In genomic region chr3:192063570-192063969, GRCh38 we compare ENCODE assay signal across 9 cellular contexts.
DNase-seq lines count a peak whose midpoint lies in the region; ATAC-seq and TF ChIP-seq lines count a peak whose summit lies in the region.
"Had no signal": no experiment of that assay in that cellular context is flagged by ENCODE, and none has a peak within 500 bp of the region (broad histone marks: within the 10 kb centered on the region; RNA-seq: fewer than 3 reads in every experiment).

No MANE protein-coding gene starts in this region.

- no peaks in the 10 kb centered on the region for H3K9me3 ChIP-seq in heart left ventricle

- H3K27me3 ChIP-seq in heart left ventricle = no peaks in the 10 kb centered on the region

- in situ Hi-C loops in ACHN (cut with HindIII; ENCODE audit: low pct_ligation_motif_present, low pct_unique_long_range_greater_than_20kb, low sequenced_read_pairs) = no loop called here

- peak overlapping the region in 7 of 12 donors; percentile 7 to 31 (median 23) for H3K4me3 ChIP-seq in heart left ventricle
- H3K4me3 ChIP-seq: SK-N-MC had no signal

- ATAC-seq in GM21447 (IDR thresholded peaks at IDR 0.05; ENCODE audit: unreplicated experiment) (peak; percentile 73), heart left ventricle (peak; percentile 77 to 99 (median 88))

- peak overlapping the region in 9 of 12 donors; percentile 34 to 76 (median 53) for H3K27ac ChIP-seq in heart left ventricle
- H3K27ac ChIP-seq: SK-N-MC had no signal

- intact Hi-C loops in heart left ventricle (cut with DNase I) = no loop called here

- TF ChIP-seq CTCF in heart left ventricle (IDR thresholded peaks at IDR 0.05) = peak in 4 of 12 donors; percentile 11 to 34 (median 21)

- no peaks in the 10 kb centered on the region for H3K4me1 ChIP-seq in heart left ventricle

- H3K36me3 ChIP-seq in heart left ventricle = no peaks in the 10 kb centered on the region

- WGBS in heart left ventricle, 4 donors = 30 to 51% (median 40%) methylated on average over 14 to 16 of the region's 16 CpGs

- no peak for TF ChIP-seq POLR2A in heart left ventricle (IDR thresholded peaks at IDR 0.05)

- peak; percentile 81 for DNase-seq in Daoy (ENCODE audit: low read depth)
- peak; percentile 37 for DNase-seq in HPDE6-E6E7 (ENCODE audit: extremely low spot score)
- DNase-seq in heart left ventricle = peak; percentile 39 to 77 (median 66)
- no peak for DNase-seq in ACHN
- no peak for DNase-seq in NCI-H2171 treated with DMSO at 0.1 percent for 48 hours (lab: John Stamatoyannopoulos, UW)
- no peak for DNase-seq in NCI-H82 treated with DMSO at 0.1 percent for 48 hours (lab: John Stamatoyannopoulos, UW; ENCODE audit: unreplicated experiment)
- no peak for DNase-seq in cerebellar nuclear complex (lab: John Stamatoyannopoulos, UW)

Comparison
In these comparisons a context has a peak if more than half of its experiments do, and no peak if none do; other contexts are left out.
1. DNase-seq: peak in Daoy (single experiment), HPDE6-E6E7 (single experiment) and heart left ventricle (5 of 5); none in ACHN (single experiment), NCI-H2171 treated with DMSO at 0.1 percent for 48 hours (single experiment), NCI-H82 treated with DMSO at 0.1 percent for 48 hours (single experiment) and cerebellar nuclear complex (0 of 2).